In genomic region chr22:19064354-19065054, GRCh38 we compare ENCODE assay signal across 1 cellular context.
TF ChIP-seq lines count a peak whose summit lies in the region.

No MANE protein-coding gene starts in this region.

TF ChIP-seq in K562, 482 proteins besides CTCF, POLR2A, EP300 and RAD21 (continued from another document and continues in another):
- TF ChIP-seq ZHX1 (conservative IDR thresholded peaks at IDR 0.05; ENCODE audit: low read length) (no peak), ZBTB8A (IDR thresholded peaks at IDR 0.05; ENCODE audit: partially characterized antibody) (no peak), MAFF (IDR thresholded peaks at IDR 0.05; ENCODE audit: low read length) (no peak), NR3C1 (CRISPR knock-in tag; IDR thresholded peaks at IDR 0.05) (0 out of 2 replicates have a peak, but pooled peaks have one; percentile 54), MTF1 (CRISPR knock-in tag; IDR thresholded peaks at IDR 0.05; ENCODE audit: borderline replicate concordance) (no peak), ZC3H4 (CRISPR knock-in tag; IDR thresholded peaks at IDR 0.05; ENCODE audit: borderline replicate concordance) (no peak), PRMT5 (CRISPR knock-in tag; IDR thresholded peaks at IDR 0.05) (0 out of 2 replicates have a peak, but pooled peaks have one; percentile 45), ZBTB40 (IDR thresholded peaks at IDR 0.05) (no peak), ZBTB40 (CRISPR knock-in tag; IDR thresholded peaks at IDR 0.05) (peak; percentile 53), NELFE (IDR thresholded peaks at IDR 0.05; ENCODE audit: insufficient read depth, insufficient read length) (no peak), TCFL5 (CRISPR knock-in tag; conservative IDR thresholded peaks at IDR 0.05) (no peak), NFE2 (IDR thresholded peaks at IDR 0.05; ENCODE audit: low read depth) (no peak), CBX3 (IDR thresholded peaks at IDR 0.05; ENCODE audit: borderline replicate concordance in 1 of 2, low read length in 2 of 2) (peak in 1 of 2 experiments; percentile 44; a peak in 1 of 3 replicates), ZNF431 (CRISPR knock-in tag; IDR thresholded peaks at IDR 0.05) (no peak), SMAD3 (CRISPR knock-in tag; conservative IDR thresholded peaks at IDR 0.05) (no peak), RBM22 (IDR thresholded peaks at IDR 0.05; ENCODE audit: low read depth, low read length, poor library complexity, severe bottlenecking) (peak; percentile 76), ZFP1 (CRISPR knock-in tag; IDR thresholded peaks at IDR 0.05) (no peak), KDM5B (IDR thresholded peaks at IDR 0.05; ENCODE audit: insufficient replicate concordance, low read depth, low read length) (no peak), ZNF639 (CRISPR knock-in tag; conservative IDR thresholded peaks at IDR 0.05 in 1 of 2, IDR thresholded peaks at IDR 0.05 in 1 of 2) (peak in 1 of 2 experiments; percentile 60; a peak in 1 of 4 replicates), KHSRP (IDR thresholded peaks at IDR 0.05) (no peak), ZNF644 (tag; IDR thresholded peaks at IDR 0.05; ENCODE audit: low read depth) (no peak), THRAP3 (IDR thresholded peaks at IDR 0.05; ENCODE audit: borderline replicate concordance) (no peak), HEY1 (CRISPR knock-in tag; IDR thresholded peaks at IDR 0.05; ENCODE audit: borderline replicate concordance) (no peak), HDAC8 (tag; IDR thresholded peaks at IDR 0.05) (no peak), HDAC1 (IDR thresholded peaks at IDR 0.05) (no peak), HNRNPUL1 (IDR thresholded peaks at IDR 0.05; ENCODE audit: low read length) (no peak), ZNF146 (CRISPR knock-in tag; IDR thresholded peaks at IDR 0.05; ENCODE audit: unreplicated experiment) (no peak), WHSC1 (IDR thresholded peaks at IDR 0.05; ENCODE audit: low read length) (no peak), KAT8 (IDR thresholded peaks at IDR 0.05; ENCODE audit: low read depth) (no peak), ZNF124 (CRISPR knock-in tag; IDR thresholded peaks at IDR 0.05) (0 out of 2 replicates have a peak, but pooled peaks have one; percentile 60), ZNF175 (CRISPR knock-in tag; IDR thresholded peaks at IDR 0.05; ENCODE audit: low read depth) (no peak), ZKSCAN8 (CRISPR knock-in tag; IDR thresholded peaks at IDR 0.05) (no peak), ARHGAP35 (IDR thresholded peaks at IDR 0.05; ENCODE audit: partially characterized antibody) (no peak), ZBTB1 (CRISPR knock-in tag; IDR thresholded peaks at IDR 0.05; ENCODE audit: borderline replicate concordance, low read depth) (no peak), GTF2F1 (IDR thresholded peaks at IDR 0.05; ENCODE audit: low read depth, low read length) (no peak), E2F3 (CRISPR knock-in tag; IDR thresholded peaks at IDR 0.05) (no peak), ZNF507 (tag; conservative IDR thresholded peaks at IDR 0.05) (no peak), GABPA (tag; conservative IDR thresholded peaks at IDR 0.05; ENCODE audit: low read depth) (no peak), ADNP (tag; IDR thresholded peaks at IDR 0.05) (no peak), HDAC3 (IDR thresholded peaks at IDR 0.05; ENCODE audit: borderline replicate concordance, partially characterized antibody) (no peak), TBL1XR1 (IDR thresholded peaks at IDR 0.05; ENCODE audit: low read length in 2 of 2) (no peak), NFIX (CRISPR knock-in tag; IDR thresholded peaks at IDR 0.05; ENCODE audit: low read depth) (no peak), ZNF408 (CRISPR knock-in tag; IDR thresholded peaks at IDR 0.05; ENCODE audit: low read depth) (no peak), ZNF12 (CRISPR knock-in tag; IDR thresholded peaks at IDR 0.05) (0 out of 2 replicates have a peak, but pooled peaks have one; percentile 19)
- TF ChIP-seq, protein P1, sequence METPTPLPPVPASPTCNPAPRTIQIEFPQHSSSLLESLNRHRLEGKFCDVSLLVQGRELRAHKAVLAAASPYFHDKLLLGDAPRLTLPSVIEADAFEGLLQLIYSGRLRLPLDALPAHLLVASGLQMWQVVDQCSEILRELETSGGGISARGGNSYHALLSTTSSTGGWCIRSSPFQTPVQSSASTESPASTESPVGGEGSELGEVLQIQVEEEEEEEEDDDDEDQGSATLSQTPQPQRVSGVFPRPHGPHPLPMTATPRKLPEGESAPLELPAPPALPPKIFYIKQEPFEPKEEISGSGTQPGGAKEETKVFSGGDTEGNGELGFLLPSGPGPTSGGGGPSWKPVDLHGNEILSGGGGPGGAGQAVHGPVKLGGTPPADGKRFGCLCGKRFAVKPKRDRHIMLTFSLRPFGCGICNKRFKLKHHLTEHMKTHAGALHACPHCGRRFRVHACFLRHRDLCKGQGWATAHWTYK (CRISPR knock-in tag; IDR thresholded peaks at IDR 0.05): no peak
- TF ChIP-seq, protein P2, sequence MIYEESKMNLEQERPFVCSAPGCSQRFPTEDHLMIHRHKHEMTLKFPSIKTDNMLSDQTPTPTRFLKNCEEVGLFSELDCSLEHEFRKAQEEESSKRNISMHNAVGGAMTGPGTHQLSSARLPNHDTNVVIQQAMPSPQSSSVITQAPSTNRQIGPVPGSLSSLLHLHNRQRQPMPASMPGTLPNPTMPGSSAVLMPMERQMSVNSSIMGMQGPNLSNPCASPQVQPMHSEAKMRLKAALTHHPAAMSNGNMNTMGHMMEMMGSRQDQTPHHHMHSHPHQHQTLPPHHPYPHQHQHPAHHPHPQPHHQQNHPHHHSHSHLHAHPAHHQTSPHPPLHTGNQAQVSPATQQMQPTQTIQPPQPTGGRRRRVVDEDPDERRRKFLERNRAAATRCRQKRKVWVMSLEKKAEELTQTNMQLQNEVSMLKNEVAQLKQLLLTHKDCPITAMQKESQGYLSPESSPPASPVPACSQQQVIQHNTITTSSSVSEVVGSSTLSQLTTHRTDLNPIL (CRISPR knock-in tag; IDR thresholded peaks at IDR 0.05): no peak
- TF ChIP-seq, protein P3, sequence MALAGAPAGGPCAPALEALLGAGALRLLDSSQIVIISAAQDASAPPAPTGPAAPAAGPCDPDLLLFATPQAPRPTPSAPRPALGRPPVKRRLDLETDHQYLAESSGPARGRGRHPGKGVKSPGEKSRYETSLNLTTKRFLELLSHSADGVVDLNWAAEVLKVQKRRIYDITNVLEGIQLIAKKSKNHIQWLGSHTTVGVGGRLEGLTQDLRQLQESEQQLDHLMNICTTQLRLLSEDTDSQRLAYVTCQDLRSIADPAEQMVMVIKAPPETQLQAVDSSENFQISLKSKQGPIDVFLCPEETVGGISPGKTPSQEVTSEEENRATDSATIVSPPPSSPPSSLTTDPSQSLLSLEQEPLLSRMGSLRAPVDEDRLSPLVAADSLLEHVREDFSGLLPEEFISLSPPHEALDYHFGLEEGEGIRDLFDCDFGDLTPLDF (CRISPR knock-in tag; IDR thresholded peaks at IDR 0.05): no peak
- TF ChIP-seq, protein P4, sequence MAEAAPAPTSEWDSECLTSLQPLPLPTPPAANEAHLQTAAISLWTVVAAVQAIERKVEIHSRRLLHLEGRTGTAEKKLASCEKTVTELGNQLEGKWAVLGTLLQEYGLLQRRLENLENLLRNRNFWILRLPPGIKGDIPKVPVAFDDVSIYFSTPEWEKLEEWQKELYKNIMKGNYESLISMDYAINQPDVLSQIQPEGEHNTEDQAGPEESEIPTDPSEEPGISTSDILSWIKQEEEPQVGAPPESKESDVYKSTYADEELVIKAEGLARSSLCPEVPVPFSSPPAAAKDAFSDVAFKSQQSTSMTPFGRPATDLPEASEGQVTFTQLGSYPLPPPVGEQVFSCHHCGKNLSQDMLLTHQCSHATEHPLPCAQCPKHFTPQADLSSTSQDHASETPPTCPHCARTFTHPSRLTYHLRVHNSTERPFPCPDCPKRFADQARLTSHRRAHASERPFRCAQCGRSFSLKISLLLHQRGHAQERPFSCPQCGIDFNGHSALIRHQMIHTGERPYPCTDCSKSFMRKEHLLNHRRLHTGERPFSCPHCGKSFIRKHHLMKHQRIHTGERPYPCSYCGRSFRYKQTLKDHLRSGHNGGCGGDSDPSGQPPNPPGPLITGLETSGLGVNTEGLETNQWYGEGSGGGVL (CRISPR knock-in tag; IDR thresholded peaks at IDR 0.05): no peak
- TF ChIP-seq, protein P5, sequence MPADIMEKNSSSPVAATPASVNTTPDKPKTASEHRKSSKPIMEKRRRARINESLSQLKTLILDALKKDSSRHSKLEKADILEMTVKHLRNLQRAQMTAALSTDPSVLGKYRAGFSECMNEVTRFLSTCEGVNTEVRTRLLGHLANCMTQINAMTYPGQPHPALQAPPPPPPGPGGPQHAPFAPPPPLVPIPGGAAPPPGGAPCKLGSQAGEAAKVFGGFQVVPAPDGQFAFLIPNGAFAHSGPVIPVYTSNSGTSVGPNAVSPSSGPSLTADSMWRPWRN (IDR thresholded peaks at IDR 0.05; ENCODE audit: low read depth): no peak
